ENCODE assay signal across 11 cellular contexts in the genomic region with DNA sequence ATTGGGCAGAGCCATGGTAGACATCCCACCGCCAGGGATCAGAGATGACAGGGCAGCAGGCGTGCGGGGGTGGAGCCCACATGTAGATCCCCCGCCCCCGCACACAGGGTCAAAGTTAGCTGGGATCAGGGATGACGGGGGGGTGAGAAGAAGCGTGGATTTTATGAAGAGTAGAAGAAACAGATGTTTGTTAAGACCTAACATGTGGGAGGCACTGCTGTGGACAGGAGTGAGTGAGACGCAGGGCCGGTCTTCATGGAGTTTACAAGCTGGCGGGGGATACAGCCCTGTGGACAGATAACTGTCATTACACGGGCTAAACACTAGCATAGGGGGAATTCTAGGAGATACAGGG.
A peak's percentile ranks its signal among the peaks of the same experiment; 100 is the strongest.
DNase-seq lines count a peak whose midpoint lies in the region; ATAC-seq, FAIRE-seq and TF ChIP-seq lines count a peak whose summit lies in the region.
"Had no signal": no experiment of that assay in that cellular context is flagged by ENCODE, and none has a peak within 500 bp of the region (broad histone marks: within the 10 kb centered on the region; RNA-seq: fewer than 3 reads in every experiment).

No MANE protein-coding gene starts in this region.

- H3K9ac ChIP-seq in Karpas-422 (ENCODE audit: low read length): no peak overlapping the region

- H3K4me2 ChIP-seq in osteoblast (ENCODE audit: insufficient read depth, low read length): peak overlapping the region; percentile 66
- H3K4me2 ChIP-seq in Karpas-422 (ENCODE audit: low read depth, low read length, poor library complexity, severe bottlenecking): no peak overlapping the region

- H3K79me2 ChIP-seq in osteoblast (ENCODE audit: insufficient read depth, low read length) (peaks cover 92% of the 10 kb centered on the region), Karpas-422 (ENCODE audit: low read length) (peaks cover 39% of the 10 kb centered on the region)

- H3K36me3 ChIP-seq in osteoblast (ENCODE audit: insufficient read depth, low read length): peaks cover 80% of the 10 kb centered on the region
- peaks cover 35% of the 10 kb centered on the region for H3K36me3 ChIP-seq in Karpas-422 (ENCODE audit: insufficient read depth, low read length)

- BruUV-seq in Calu3 (replicated peaks; lab: Mats Ljungman, UMichigan): no TSS peak

- H3K9me2 ChIP-seq in Karpas-422 (replicated peaks; ENCODE audit: insufficient read depth, low read length): no peaks in the 10 kb centered on the region

- peak overlapping the region; percentile 78 for H3K27ac Mint-ChIP-seq in Calu3 (ENCODE audit: unreplicated experiment)

- H3K4me1 ChIP-seq in osteoblast (ENCODE audit: insufficient read depth, low read length) (peaks cover 84% of the 10 kb centered on the region), Karpas-422 (ENCODE audit: low read length) (no peaks in the 10 kb centered on the region)

- H3K9me3 Mint-ChIP-seq in Calu3 (ENCODE audit: low read depth, unreplicated experiment): no peaks in the 10 kb centered on the region

- intact Hi-C loops in Calu3 (cut with micrococcal nuclease; ENCODE audit: unreplicated experiment): loop anchor here (5.0 kb wide), 1 partner anchor 34 kb away; no protein-coding TSS in a partner anchor

- no peak for FAIRE-seq in GM12891 (lab: Jason Lieb, UNC)

- peaks cover 98% of the 10 kb centered on the region for H3K36me3 Mint-ChIP-seq in Calu3 (ENCODE audit: insufficient read depth, unreplicated experiment)

- H3K9me3 ChIP-seq in osteoblast (ENCODE audit: low read depth, low read length): no peaks in the 10 kb centered on the region
- no peaks in the 10 kb centered on the region for H3K9me3 ChIP-seq in Karpas-422 (ENCODE audit: low read length)

- H3K4me1 Mint-ChIP-seq in Calu3 (ENCODE audit: low read depth, unreplicated experiment): peaks cover 75% of the 10 kb centered on the region

- H2AFZ ChIP-seq in osteoblast (ENCODE audit: low read length) (no peak overlapping the region), Karpas-422 (ENCODE audit: low read length) (no peak overlapping the region)

- TF ChIP-seq CTCF in Calu3 (IDR thresholded peaks at IDR 0.05; ENCODE audit: unreplicated experiment): no peak
- no peak for TF ChIP-seq CTCF in coronary artery (IDR thresholded peaks at IDR 0.05)
- TF ChIP-seq CTCF in osteoblast (IDR thresholded peaks at IDR 0.05; ENCODE audit: extremely low read depth, low read depth, low read length): no peak

- peak overlapping the region; percentile 60 for H3K4me3 Mint-ChIP-seq in Calu3 (ENCODE audit: low read depth, unreplicated experiment)

- H3K27me3 Mint-ChIP-seq in Calu3 (ENCODE audit: unreplicated experiment): no peaks in the 10 kb centered on the region

- ATAC-seq in GM18498 (IDR thresholded peaks at IDR 0.05; ENCODE audit: unreplicated experiment): no peak

- no peak for TF ChIP-seq POLR2A in GM12891 (IDR thresholded peaks at IDR 0.05; ENCODE audit: low read depth, low read length)

- H3K4me3 ChIP-seq in coronary artery (no peak overlapping the region), osteoblast (ENCODE audit: insufficient read depth, low read length) (no peak overlapping the region), Karpas-422 (ENCODE audit: low read length) (no peak overlapping the region)

- H4K20me1 ChIP-seq in osteoblast (ENCODE audit: insufficient read depth, low read length) (peaks cover 63% of the 10 kb centered on the region), Karpas-422 (ENCODE audit: insufficient read depth, low read depth, low read length) (no peaks in the 10 kb centered on the region)

- H3K27ac ChIP-seq in coronary artery: peak overlapping the region; percentile 11 to 75
- H3K27ac ChIP-seq in osteoblast (ENCODE audit: low read depth, low read length): peak overlapping the region; percentile 99
- no peak overlapping the region for H3K27ac ChIP-seq in Karpas-422 (ENCODE audit: low read length)
- H3K27ac ChIP-seq: VCaP had no signal

- DNase-seq in Calu3: no peak
- DNase-seq in RKO (ENCODE audit: low spot score): peak; percentile 68
- no peak for DNase-seq in coronary artery (ENCODE audit: low spot score)
- DNase-seq in osteoblast (ENCODE audit: insufficient read length, low spot score, missing footprints): no peak
- no peak for DNase-seq in Karpas-422
- DNase-seq in GM12891 (ENCODE audit: insufficient read length, low spot score): no peak
- DNase-seq in foreskin melanocyte: no peak
- DNase-seq: midbrain, NCI-H345 had no signal

- no peaks in the 10 kb centered on the region for H3K27me3 ChIP-seq in osteoblast (ENCODE audit: insufficient read depth, low read length)
- H3K27me3 ChIP-seq in Karpas-422 (ENCODE audit: low read length): no peaks in the 10 kb centered on the region

- CTCF ChIA-PET in Calu3 (lab: Charles Lee): interaction anchor here (0.8 to 1.7 kb wide), 2 partner anchors 9 to 16 kb away, joined by 3 to 6 read pairs; no protein-coding TSS in a partner anchor

TF ChIP-seq in GM12891, 5 proteins besides CTCF, POLR2A, EP300 and RAD21:
- TF ChIP-seq POU2F2 (IDR thresholded peaks at IDR 0.05; ENCODE audit: low read depth, low read length): no peak
- no peak for TF ChIP-seq PAX5 (IDR thresholded peaks at IDR 0.05; ENCODE audit: insufficient read depth, low read length, severe bottlenecking)
- TF ChIP-seq POLR2AphosphoS5 (IDR thresholded peaks at IDR 0.05; ENCODE audit: low read depth, low read length): no peak
TF ChIP-seq in GM12891: peak in this region for 0.
